In genomic region chr9:129513282-129513681, GRCh38 we compare ENCODE assay signal across 25 cellular contexts.
"Had no signal": no experiment of that assay in that cellular context is flagged by ENCODE, and none has a peak within 500 bp of the region (broad histone marks: within the 10 kb centered on the region; RNA-seq: fewer than 3 reads in every experiment).

No MANE protein-coding gene starts in this region.

- H3K27ac ChIP-seq: body of pancreas, cardiac muscle cell, heart right ventricle, lower lobe of right lung, parathyroid adenoma, skin epidermis, transverse colon, VCaP had no signal

- H3K79me2 ChIP-seq: parathyroid adenoma had no signal

- H3K36me3 ChIP-seq: cardiac muscle cell, heart right ventricle, lower lobe of right lung, transverse colon had no signal

- H3K4me3 ChIP-seq: body of pancreas, cardiac muscle cell, heart right ventricle, lower lobe of right lung, mucosa of descending colon, skin epidermis, transverse colon had no signal

- DNase-seq: activated CD4-positive, alpha-beta T cell treated with anti-CD3 and anti-CD28 coated beads, Interleukin-2, amount 10 ng/mL, durations not matched to agents 7 days and 5 days; activated CD4-positive, CD25-positive, alpha-beta regulatory T cell treated with anti-CD3 and anti-CD28 coated beads, Interleukin-2, amount 50 U/mL, for 72 hours; activated CD8-positive, alpha-beta memory T cell treated with anti-CD3 and anti-CD28 coated beads, Interleukin-2, amount 10 ng/mL, durations not matched to agents 7 days and 5 days; activated CD8-positive, alpha-beta T cell treated with anti-CD3 and anti-CD28 coated beads for 36 hours; activated effector memory CD4-positive, alpha-beta T cell treated with anti-CD3 and anti-CD28 coated beads, Interleukin-2, amount 50 U/mL, for 16 hours; activated naive CD4-positive, alpha-beta T cell treated with anti-CD3 and anti-CD28 coated beads, Interleukin-2, amount 50 U/mL, for 16 hours; activated naive CD8-positive, alpha-beta T cell treated with anti-CD3 and anti-CD28 coated beads, Interleukin-2, amount 50 U/mL, for 24 hours; activated T-cell treated with anti-CD3 and anti-CD28 coated beads for 4 hours; body of pancreas; heart right ventricle; lower lobe of right lung; mesendoderm; mucosa of descending colon; nephron progenitor cell; nucleus accumbens; right cardiac atrium; stimulated activated CD4-positive, alpha-beta T cell treated with anti-CD3 and anti-CD28 coated beads, Interleukin-2, amount 100 ng/mL, for 24 hours; transverse colon had no signal

- H3K4me1 ChIP-seq: body of pancreas, heart right ventricle, lower lobe of right lung, parathyroid adenoma, transverse colon had no signal

- H3K27me3 ChIP-seq: body of pancreas, cardiac muscle cell, heart right ventricle, transverse colon had no signal

- ATAC-seq: activated CD8-positive, alpha-beta memory T cell treated with anti-CD3 and anti-CD28 coated beads, Interleukin-2, amount 10 ng/mL, durations not matched to agents 7 days and 5 days; activated CD8-positive, alpha-beta T cell treated with anti-CD3 and anti-CD28 coated beads for 36 hours; activated naive CD8-positive, alpha-beta T cell treated with anti-CD3 and anti-CD28 coated beads, Interleukin-2, amount 50 U/mL, for 24 hours; body of pancreas; heart right ventricle; lower lobe of right lung; mucosa of descending colon; stimulated activated effector memory CD8-positive, alpha-beta T cell treated with anti-CD3 and anti-CD28 coated beads, Interleukin-12 subunit alpha, Interleukin-12 subunit beta, amount 100 ng/mL, for 72 hours had no signal

- FAIRE-seq: keratinocyte, urothelium cell line had no signal

- H2AFZ ChIP-seq: parathyroid adenoma had no signal

- H3K9ac ChIP-seq: parathyroid adenoma had no signal
